20 cellular contexts compared by ENCODE assay signal in genomic region chr13:46166221-46166584, GRCh38. TPM values are rescaled to one million over a fixed set of nuclear protein-coding genes. Genes with fewer than 3 reads are reported as not detected.
A peak's percentile ranks its signal among the peaks of the same experiment; 100 is the strongest.
DNase-seq lines count a peak whose midpoint lies in the region; ATAC-seq and TF ChIP-seq lines count a peak whose summit lies in the region.
"Had no signal": no experiment of that assay in that cellular context is flagged by ENCODE, and none has a peak within 500 bp of the region (broad histone marks: within the 10 kb centered on the region; RNA-seq: fewer than 3 reads in every experiment).

No MANE protein-coding gene starts in this region.

- no peak for TF ChIP-seq POLR2A in thyroid gland (IDR thresholded peaks at IDR 0.05)

- DNase-seq in GM12864 (ENCODE audit: low read depth): no peak
- DNase-seq in kidney tubule cell (ENCODE audit: low spot score): peak; percentile 13
- no peak for DNase-seq in NCI-H146 treated with DMSO at 0.1 percent for 48 hours (lab: John Stamatoyannopoulos, UW; ENCODE audit: unreplicated experiment)
- DNase-seq in thyroid gland: no peak
- no peak for DNase-seq in mesenteric fat pad (ENCODE audit: low spot score)
- DNase-seq: activated CD8-positive, alpha-beta memory T cell treated with anti-CD3 and anti-CD28 coated beads, Interleukin-2, amount 50 U/mL, for 4 hours; BE2C; hypothalamus; NCI-H1694 treated with DMSO at 0.1 percent for 48 hours; NCI-H526; Peyer's patch; stimulated activated CD8-positive, alpha-beta memory T cell treated with anti-CD3 and anti-CD28 coated beads, Interleukin-4, amount 100 ng/mL, for 48 hours; upper lobe of right lung had no signal

- peaks cover 46 to 98% (median 87%) of the 10 kb centered on the region in 11 experiments for H3K36me3 ChIP-seq in BLaER1 treated with 17β-estradiol and CSF1 and Interleukin-3, amounts not matched to agents 10 nM and 100 nM
- H3K36me3 ChIP-seq in SU-DHL-6 (ENCODE audit: low read length): peaks cover 15% of the 10 kb centered on the region
- no peaks in the 10 kb centered on the region for H3K36me3 ChIP-seq in thyroid gland
- H3K36me3 ChIP-seq: BE2C, Peyer's patch had no signal

- peak overlapping the region in 1 of 10 experiments; percentile 7; a peak in 2 of 20 replicates for H3K4me3 ChIP-seq in BLaER1 treated with 17β-estradiol and CSF1 and Interleukin-3, amounts not matched to agents 10 nM and 100 nM
- H3K4me3 ChIP-seq in GM12864 (ENCODE audit: low read depth, low read length) (peak overlapping the region; percentile 42; the same call in 1 of the 2 replicates), SU-DHL-6 (ENCODE audit: insufficient read depth, low read length, poor library complexity, severe bottlenecking) (peak overlapping the region; percentile 35), thyroid gland (replicated peaks in 1 of 3) (no peak overlapping the region)
- H3K4me3 ChIP-seq: coronary artery, Peyer's patch, upper lobe of right lung had no signal

- peaks cover 0 to 37% (median 33%) of the 10 kb centered on the region in 11 experiments; a peak in 18 of 22 replicates for H3K9me3 ChIP-seq in BLaER1 treated with 17β-estradiol and CSF1 and Interleukin-3, amounts not matched to agents 10 nM and 100 nM (replicated peaks in 1 of 11)
- H3K9me3 ChIP-seq in SU-DHL-6 (ENCODE audit: insufficient read depth, low read length) (no peaks in the 10 kb centered on the region), thyroid gland (no peaks in the 10 kb centered on the region)
- H3K9me3 ChIP-seq: BE2C, Peyer's patch, upper lobe of right lung had no signal

- H2AFZ ChIP-seq in SU-DHL-6 (ENCODE audit: low read depth, low read length, severe bottlenecking): no peak overlapping the region

- 63% methylated on average over 1 of the region's 1 CpG for WGBS in thyroid gland, 2 donors

- H3F3A ChIP-seq in SU-DHL-6 (ENCODE audit: insufficient read depth): peaks cover 79% of the 10 kb centered on the region

- no peaks in the 10 kb centered on the region for H3K9me2 ChIP-seq in SU-DHL-6 (replicated peaks; ENCODE audit: insufficient read depth, low read length)

- TF ChIP-seq CTCF in GM12864 (IDR thresholded peaks at IDR 0.05; ENCODE audit: low read depth, low read length, missing control alignments) (no peak), SU-DHL-6 (IDR thresholded peaks at IDR 0.05; ENCODE audit: insufficient read depth, low read length, poor library complexity, severe bottlenecking) (no peak), thyroid gland (IDR thresholded peaks at IDR 0.05) (no peak)

- peak overlapping the region in 7 of 11 experiments; percentile 3 to 45 (median 30); a peak in 7 of 22 replicates for H3K9ac ChIP-seq in BLaER1 treated with 17β-estradiol and CSF1 and Interleukin-3, amounts not matched to agents 10 nM and 100 nM
- peak overlapping the region; percentile 45 for H3K9ac ChIP-seq in SU-DHL-6 (ENCODE audit: low read length)

- H3K27me3 ChIP-seq in BLaER1 treated with 17β-estradiol and CSF1 and Interleukin-3, amounts not matched to agents 10 nM and 100 nM: no peaks in the 10 kb centered on the region
- H3K27me3 ChIP-seq in SU-DHL-6 (ENCODE audit: low read length) (no peaks in the 10 kb centered on the region), thyroid gland (no peaks in the 10 kb centered on the region)
- H3K27me3 ChIP-seq: BE2C, Peyer's patch, upper lobe of right lung had no signal

- peak overlapping the region in 9 of 11 experiments; percentile 9 to 98 (median 94); a peak in 16 of 22 replicates for H3K27ac ChIP-seq in BLaER1 treated with 17β-estradiol and CSF1 and Interleukin-3, amounts not matched to agents 10 nM and 100 nM
- peak overlapping the region; percentile 99 for H3K27ac ChIP-seq in SU-DHL-6 (ENCODE audit: low read depth, low read length)
- no peak overlapping the region for H3K27ac ChIP-seq in thyroid gland
- H3K27ac ChIP-seq: coronary artery, Peyer's patch, upper lobe of right lung had no signal

- H3K79me2 ChIP-seq in SU-DHL-6 (ENCODE audit: insufficient read depth, low read length): peaks cover 88% of the 10 kb centered on the region

- H4K20me1 ChIP-seq in BLaER1 treated with 17β-estradiol and CSF1 and Interleukin-3, amounts not matched to agents 10 nM and 100 nM: peaks cover 29 to 100% (median 96%) of the 10 kb centered on the region in 11 experiments
- H4K20me1 ChIP-seq in SU-DHL-6 (ENCODE audit: low read depth, low read length): peaks cover 43% of the 10 kb centered on the region

- no peak for ATAC-seq in HG03439 (IDR thresholded peaks at IDR 0.05; ENCODE audit: unreplicated experiment)
- ATAC-seq: left lobe of liver, upper lobe of right lung had no signal

- peak overlapping the region; percentile 35 to 99 (median 93) for H3K4me2 ChIP-seq in BLaER1 treated with 17β-estradiol and CSF1 and Interleukin-3, amounts not matched to agents 10 nM and 100 nM
- H3K4me2 ChIP-seq in SU-DHL-6 (ENCODE audit: low read depth, low read length, poor library complexity, severe bottlenecking): peak overlapping the region; percentile 98

- intact Hi-C loops in thyroid gland (cut with DNase I): no loop called here

- H3K4me1 ChIP-seq in BLaER1 treated with 17β-estradiol and CSF1 and Interleukin-3, amounts not matched to agents 10 nM and 100 nM: peaks cover 71 to 93% (median 76%) of the 10 kb centered on the region in 10 experiments
- H3K4me1 ChIP-seq in thyroid gland: no peaks in the 10 kb centered on the region
- H3K4me1 ChIP-seq: BE2C had no signal

RNA-seq across cellular contexts. Expression of gene LCP1, which starts 15.8 kb away (rescaled TPM):
- 10 to 100 TPM in 2 of 4 donors, 1 to 10 TPM in 2; 8.7 to 27.3 (median 11.9) TPM for total RNA-seq in thyroid gland
- 195 TPM for total RNA-seq in mesenteric fat pad

RNA-seq across cellular contexts. Expression of gene LRRC63, which starts 45.5 kb away (rescaled TPM):
- under 1 TPM in 2 of 4 donors, not detected in 2; 0.11 to 0.13 TPM for total RNA-seq in thyroid gland
- 0.19 TPM for total RNA-seq in mesenteric fat pad
- total RNA-seq: astrocyte, H4 had no signal

Comparison
In these comparisons a context has a peak if more than half of its experiments do, and no peak if none do; other contexts are left out.
1. H3K27ac ChIP-seq: peak in BLaER1 treated with 17β-estradiol and CSF1 and Interleukin-3, amounts not matched to agents 10 nM and 100 nM (9 of 11) and SU-DHL-6 (single experiment); none in thyroid gland (0 of 3).
2. H3K4me3 ChIP-seq: peak in GM12864 (single experiment) and SU-DHL-6 (single experiment); none in thyroid gland (0 of 3).